ENCODE assay signal across 11 cellular contexts in genomic region chr7:158325530-158326381, GRCh38.
A peak's percentile ranks its signal among the peaks of the same experiment; 100 is the strongest.
DNase-seq lines count a peak whose midpoint lies in the region; ATAC-seq and TF ChIP-seq lines count a peak whose summit lies in the region.
"Had no signal": no experiment of that assay in that cellular context is flagged by ENCODE, and none has a peak within 500 bp of the region (broad histone marks: within the 10 kb centered on the region; RNA-seq: fewer than 3 reads in every experiment).

No MANE protein-coding gene starts in this region.

- H3K36me3 ChIP-seq in RWPE2 (ENCODE audit: low read depth), result no peaks in the 10 kb centered on the region
- H3K36me3 ChIP-seq in upper lobe of right lung, result no peaks in the 10 kb centered on the region
- no peaks in the 10 kb centered on the region for H3K36me3 ChIP-seq in esophagus muscularis mucosa

- H3K27me3 ChIP-seq in RWPE2 (ENCODE audit: insufficient read depth, poor library complexity, severe bottlenecking) (no peaks in the 10 kb centered on the region), upper lobe of right lung (peaks cover 9% of the 10 kb centered on the region), esophagus muscularis mucosa (peaks cover 0 to 42% (median 0%) of the 10 kb centered on the region in 4 donors)

- 50% methylated on average over 18 of the region's 27 CpGs for WGBS in esophagus muscularis mucosa

- no peak for TF ChIP-seq EP300 in esophagus muscularis mucosa (IDR thresholded peaks at IDR 0.05)

- TF ChIP-seq CTCF in RWPE2 (IDR thresholded peaks at IDR 0.05; ENCODE audit: poor library complexity, severe bottlenecking) (no peak), upper lobe of right lung (IDR thresholded peaks at IDR 0.05) (peak; percentile 23), esophagus muscularis mucosa (IDR thresholded peaks at IDR 0.05) (peak in 1 of 3 experiments; percentile 8)

- peak; percentile 63 for ATAC-seq in RWPE2 (ENCODE audit: low read depth)
- peak; percentile 44 for ATAC-seq in upper lobe of right lung
- ATAC-seq in GM19467 (IDR thresholded peaks at IDR 0.05; ENCODE audit: unreplicated experiment), result no peak
- ATAC-seq in GM18868 (IDR thresholded peaks at IDR 0.05; ENCODE audit: unreplicated experiment), result no peak
- ATAC-seq: natural killer cell treated with Interleukin-12 subunit alpha and Interleukin-12 subunit beta and Interleukin-15 and Interleukin-18, amount 100 ng/mL, for 72 hours; stimulated activated effector memory CD8-positive, alpha-beta T cell treated with anti-CD3 and anti-CD28 coated beads, Interleukin-12 subunit alpha, Interleukin-12 subunit beta, amount 100 ng/mL, for 72 hours had no signal

- TF ChIP-seq POLR2A in esophagus muscularis mucosa (IDR thresholded peaks at IDR 0.05; ENCODE audit: low read depth), result no peak

- DNase-seq in SIG-M5 treated with dmso at 0.1 percent for 504 hours (lab: John Stamatoyannopoulos, UW; ENCODE audit: unreplicated experiment) (peak; percentile 11), SIG-M5 (lab: John Stamatoyannopoulos, UW) (no peak), RWPE2 (ENCODE audit: low spot score) (no peak), islet precursor cell (peak; percentile 94), upper lobe of right lung (no peak), esophagus muscularis mucosa (ENCODE audit: extremely low spot score) (no peak)
- DNase-seq: activated naive CD4-positive, alpha-beta T cell had no signal

- H3K9me3 ChIP-seq in RWPE2 (ENCODE audit: severe bottlenecking), result peaks cover 2% of the 10 kb centered on the region
- H3K9me3 ChIP-seq in upper lobe of right lung, result no peaks in the 10 kb centered on the region
- H3K9me3 ChIP-seq in esophagus muscularis mucosa, result no peaks in the 10 kb centered on the region

- peak overlapping the region; percentile 2 for H3K27ac ChIP-seq in RWPE2 (ENCODE audit: poor library complexity, severe bottlenecking)
- H3K27ac ChIP-seq in upper lobe of right lung, result no peak overlapping the region
- H3K27ac ChIP-seq in esophagus muscularis mucosa (replicated peaks in 1 of 4), result no peak overlapping the region

- intact Hi-C loops in upper lobe of right lung (cut with DNase I) (no loop called here), esophagus muscularis mucosa (cut with DNase I) (no loop called here)

- H3K4me1 ChIP-seq in RWPE2 (ENCODE audit: insufficient read depth, poor library complexity, severe bottlenecking) (no peaks in the 10 kb centered on the region), upper lobe of right lung (no peaks in the 10 kb centered on the region), esophagus muscularis mucosa (no peaks in the 10 kb centered on the region)

- H3K4me3 ChIP-seq in RWPE2 (ENCODE audit: severe bottlenecking), result no peak overlapping the region
- no peak overlapping the region for H3K4me3 ChIP-seq in upper lobe of right lung
- no peak overlapping the region for H3K4me3 ChIP-seq in esophagus muscularis mucosa

Comparison
In these comparisons a context has a peak if more than half of its experiments do, and no peak if none do; other contexts are left out.
1. DNase-seq: peak in SIG-M5 treated with dmso at 0.1 percent for 504 hours (single experiment) and islet precursor cell (single experiment); none in SIG-M5 (single experiment), RWPE2 (single experiment), upper lobe of right lung (single experiment) and esophagus muscularis mucosa (single experiment).
2. ATAC-seq: peak in RWPE2 (single experiment) and upper lobe of right lung (single experiment); none in GM19467 (single experiment) and GM18868 (single experiment).